In the genomic region with DNA sequence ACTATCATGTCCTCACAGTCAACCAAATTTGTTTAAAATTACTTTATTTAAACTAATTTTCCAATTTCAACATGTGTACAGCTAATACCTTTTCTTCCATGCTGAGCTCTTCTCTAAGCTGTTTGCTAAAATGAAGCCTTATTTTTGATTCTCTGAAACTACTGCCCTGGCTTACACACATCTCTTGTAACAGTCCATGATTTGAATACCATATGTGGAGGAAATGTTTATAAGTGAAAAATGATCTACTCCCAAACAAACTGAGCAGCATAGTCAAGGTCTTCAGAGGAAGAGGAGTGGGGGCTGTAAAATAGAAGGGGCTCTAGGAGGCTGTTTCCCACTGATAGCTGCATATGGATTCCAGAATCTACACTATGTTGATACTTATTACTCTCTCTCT, we compare ENCODE assay signal across 25 cellular contexts.
"Had no signal": no experiment of that assay in that cellular context is flagged by ENCODE, and none has a peak within 500 bp of the region (broad histone marks: within the 10 kb centered on the region; RNA-seq: fewer than 3 reads in every experiment).

No MANE protein-coding gene starts in this region.

- H3K27ac ChIP-seq: colonic mucosa, coronary artery, dorsolateral prefrontal cortex, epithelial cell of prostate, esophagus muscularis mucosa, esophagus squamous epithelium, foreskin keratinocyte, gastrocnemius medialis, gastroesophageal sphincter, heart left ventricle had no signal

- ATAC-seq: effector memory CD8-positive, alpha-beta T cell; esophagus mucosa; foreskin keratinocyte; gastrocnemius medialis; gastroesophageal sphincter had no signal

- H3K36me3 ChIP-seq: colonic mucosa, esophagus muscularis mucosa, esophagus squamous epithelium, gastrocnemius medialis, gastroesophageal sphincter, heart left ventricle, heart right ventricle had no signal

- H3K4me1 Mint-ChIP-seq: endodermal cell had no signal

- H3K4me3 ChIP-seq: colonic mucosa, coronary artery, dorsolateral prefrontal cortex, esophagus muscularis mucosa, esophagus squamous epithelium, gastrocnemius medialis, gastroesophageal sphincter, heart left ventricle, heart right ventricle had no signal

- H3K4me1 ChIP-seq: colonic mucosa, esophagus squamous epithelium, foreskin keratinocyte, gastrocnemius medialis, gastroesophageal sphincter, heart right ventricle had no signal

- H3K9me3 Mint-ChIP-seq: dendritic cell treated with granulocyte-macrophage colony-stimulating factor and Interleukin-4, amounts not matched to agents 40 ng/mL and 50 ng/mL, for 4 days had no signal

- DNase-seq: colonic mucosa; cortex of kidney; dermis blood vessel endothelial cell; dorsolateral prefrontal cortex; effector CD4-positive, alpha-beta T cell; effector CD8-positive, alpha-beta T cell; effector memory CD4-positive, alpha-beta T cell; effector memory CD8-positive, alpha-beta T cell; endodermal cell; erythroblast; esophagus squamous epithelium; foreskin fibroblast; foreskin keratinocyte; foreskin melanocyte; gastrocnemius medialis; glutamatergic neuron; head of caudate nucleus; heart left ventricle; heart right ventricle had no signal

- H3K4me3 Mint-ChIP-seq: dendritic cell treated with granulocyte-macrophage colony-stimulating factor and Interleukin-4, amounts not matched to agents 40 ng/mL and 50 ng/mL, for 4 days; effector memory CD8-positive, alpha-beta T cell; endodermal cell had no signal

- H3K27ac Mint-ChIP-seq: dendritic cell treated with granulocyte-macrophage colony-stimulating factor and Interleukin-4, amounts not matched to agents 40 ng/mL and 50 ng/mL, for 4 days; effector memory CD8-positive, alpha-beta T cell; endodermal cell had no signal

- H3K27me3 ChIP-seq: colonic mucosa, esophagus muscularis mucosa, esophagus squamous epithelium, foreskin keratinocyte, gastrocnemius medialis, gastroesophageal sphincter, heart left ventricle, heart right ventricle had no signal

- H3K27me3 Mint-ChIP-seq: effector memory CD8-positive, alpha-beta T cell had no signal

- H3K9me3 ChIP-seq: colonic mucosa, esophagus muscularis mucosa, esophagus squamous epithelium, gastrocnemius medialis, gastroesophageal sphincter, heart left ventricle, heart right ventricle had no signal
